In genomic region chr11:69538840-69539239, GRCh38 we compare ENCODE assay signal across 24 cellular contexts. TPM values are rescaled to one million over a fixed set of nuclear protein-coding genes. Genes with fewer than 3 reads are reported as not detected.
DNase-seq lines count a peak whose midpoint lies in the region; ATAC-seq and TF ChIP-seq lines count a peak whose summit lies in the region.
"Had no signal": no experiment of that assay in that cellular context is flagged by ENCODE, and none has a peak within 500 bp of the region (broad histone marks: within the 10 kb centered on the region; RNA-seq: fewer than 3 reads in every experiment).

No MANE protein-coding gene starts in this region.

- intact Hi-C loops in left ventricle myocardium inferior (cut with micrococcal nuclease) = no loop called here
- intact Hi-C loops in PC-9 (cut with micrococcal nuclease; ENCODE audit: unreplicated experiment) = no loop called here

- peaks cover 20% of the 10 kb centered on the region for H3K4me1 Mint-ChIP-seq in stimulated activated memory B cell treated with anti-CD40 and anti-IgM and Interleukin-4, amounts not matched to agents 10 μg/mL and 1 μg/mL and 100 μg/mL, for 72 hours

- H3K9me2 ChIP-seq in PC-9 (ENCODE audit: insufficient read depth) = no peaks in the 10 kb centered on the region

- no peaks in the 10 kb centered on the region for H3K9me3 Mint-ChIP-seq in stimulated activated memory B cell treated with anti-CD40 and anti-IgM and Interleukin-4, amounts not matched to agents 10 μg/mL and 1 μg/mL and 100 μg/mL, for 72 hours
- H3K9me3 Mint-ChIP-seq: activated T-helper 2 cell treated with anti-CD3 and anti-CD28 coated beads, Interferon-gamma antibody, Interleukin-2, Interleukin-4, amounts not matched to agents 10 μg/mL and 5 μg/mL and 100 μg/mL, durations not matched to agents 14 hours and 24 hours and 36 hours; GM23338; WTC11 had no signal

- CTCF ChIA-PET in PC-9 (lab: Charles Lee) = no interaction called here

- no peaks in the 10 kb centered on the region for H4K20me1 ChIP-seq in PC-9 (ENCODE audit: insufficient read depth)

- POLR2A ChIA-PET in PC-9 (lab: Charles Lee; ENCODE audit: unreplicated experiment) = no interaction called here

- H3K27me3 ChIP-seq in left ventricle myocardium inferior (ENCODE audit: low read depth) (no peaks in the 10 kb centered on the region), PC-9 (ENCODE audit: insufficient read depth, low read depth) (0 out of 2 replicates have a peak, but pooled peaks cover 2% of the 10 kb centered on the region)
- H3K27me3 ChIP-seq: body of pancreas, colonic mucosa had no signal

- peaks cover 23% of the 10 kb centered on the region for H3K27me3 Mint-ChIP-seq in stimulated activated memory B cell treated with anti-CD40 and anti-IgM and Interleukin-4, amounts not matched to agents 10 μg/mL and 1 μg/mL and 100 μg/mL, for 72 hours

- DNase-seq in Ammon's horn (ENCODE audit: low spot score) = peak; percentile 53
- DNase-seq in left ventricle myocardium inferior = no peak
- peak; percentile 18 for DNase-seq in renal cortical epithelial cell (ENCODE audit: low read depth)
- DNase-seq in cerebellum (ENCODE audit: low spot score) = no peak
- DNase-seq in PC-9 = no peak
- DNase-seq: activated CD8-positive, alpha-beta memory T cell treated with anti-CD3 and anti-CD28 coated beads, Interleukin-2, amount 50 U/mL, for 4 hours; colonic mucosa; EL; NCI-H510A; NK-92 treated with Interleukin-12 subunit alpha and Interleukin-12 subunit beta, amount 100 ng/mL, for 24 hours; stimulated activated naive CD4-positive, alpha-beta T cell had no signal

- no peaks in the 10 kb centered on the region for H3K36me3 Mint-ChIP-seq in stimulated activated memory B cell treated with anti-CD40 and anti-IgM and Interleukin-4, amounts not matched to agents 10 μg/mL and 1 μg/mL and 100 μg/mL, for 72 hours
- H3K36me3 Mint-ChIP-seq: WTC11 had no signal

- H3F3A ChIP-seq in PC-9 (ENCODE audit: insufficient read depth, low read depth) = no peaks in the 10 kb centered on the region

- H2AFZ ChIP-seq in PC-9 = no peak overlapping the region
- H2AFZ ChIP-seq: GM23338, parathyroid adenoma had no signal

- H3K4me3 ChIP-seq in left ventricle myocardium inferior = no peak overlapping the region
- H3K4me3 ChIP-seq in PC-9 = no peak overlapping the region
- H3K4me3 ChIP-seq: body of pancreas, colonic mucosa, GM23338, mucosa of descending colon, skin epidermis had no signal

- no peaks in the 10 kb centered on the region for H3K79me2 ChIP-seq in PC-9 (ENCODE audit: low read depth)
- H3K79me2 ChIP-seq: parathyroid adenoma had no signal

- no peak overlapping the region for H3K4me3 Mint-ChIP-seq in stimulated activated memory B cell treated with anti-CD40 and anti-IgM and Interleukin-4, amounts not matched to agents 10 μg/mL and 1 μg/mL and 100 μg/mL, for 72 hours
- H3K4me3 Mint-ChIP-seq: GM23338, WTC11 had no signal

- BruUV-seq in PC-9 (replicated peaks; lab: Mats Ljungman, UMichigan) = no TSS peak

- peak; percentile 39; the same call in 2 of the 3 replicates for ATAC-seq in SK-N-SH treated with all-trans-retinoic acid at 6 μM for 48 hours
- ATAC-seq in HG02798 (IDR thresholded peaks at IDR 0.05; ENCODE audit: poor library complexity, unreplicated experiment) = no peak
- ATAC-seq in stimulated activated memory B cell treated with anti-CD40 and anti-IgM and Interleukin-4, amounts not matched to agents 10 μg/mL and 1 μg/mL and 100 μg/mL, for 72 hours = no peak
- ATAC-seq: body of pancreas, GM23338, left lobe of liver, mucosa of descending colon, Panc1, WTC11 had no signal

- H3K4me2 ChIP-seq in PC-9 = no peak overlapping the region
- H3K4me2 ChIP-seq: GM23338 had no signal

- H3K27ac ChIP-seq in left ventricle myocardium inferior (replicated peaks) (peak overlapping the region; percentile 83), PC-9 (no peak overlapping the region)
- H3K27ac ChIP-seq: colonic mucosa, parathyroid adenoma had no signal

- H3K27ac Mint-ChIP-seq in stimulated activated memory B cell treated with anti-CD40 and anti-IgM and Interleukin-4, amounts not matched to agents 10 μg/mL and 1 μg/mL and 100 μg/mL, for 72 hours = no peak overlapping the region
- H3K27ac Mint-ChIP-seq: activated T-helper 2 cell treated with anti-CD3 and anti-CD28 coated beads, Interferon-gamma antibody, Interleukin-2, Interleukin-4, amounts not matched to agents 10 μg/mL and 5 μg/mL and 100 μg/mL, durations not matched to agents 14 hours and 24 hours and 36 hours; GM23338; WTC11 had no signal

- H3K4me1 ChIP-seq in left ventricle myocardium inferior (peaks cover 40% of the 10 kb centered on the region), PC-9 (replicated peaks; ENCODE audit: insufficient read depth) (no peaks in the 10 kb centered on the region)
- H3K4me1 ChIP-seq: colonic mucosa, parathyroid adenoma had no signal

- H3K9me3 ChIP-seq in left ventricle myocardium inferior (replicated peaks) = no peaks in the 10 kb centered on the region
- no peaks in the 10 kb centered on the region for H3K9me3 ChIP-seq in PC-9 (ENCODE audit: insufficient read depth, low read depth)
- H3K9me3 ChIP-seq: body of pancreas, colonic mucosa, mucosa of descending colon had no signal

- H3K36me3 ChIP-seq in left ventricle myocardium inferior (no peaks in the 10 kb centered on the region), PC-9 (ENCODE audit: low read depth) (no peaks in the 10 kb centered on the region)
- H3K36me3 ChIP-seq: colonic mucosa had no signal

- TF ChIP-seq CTCF in left ventricle myocardium inferior (IDR thresholded peaks at IDR 0.05; ENCODE audit: borderline replicate concordance) (no peak), PC-9 (conservative IDR thresholded peaks at IDR 0.05) (no peak)

TF ChIP-seq in SK-N-SH treated with all-trans-retinoic acid at 6 μM for 48 hours, 23 proteins besides CTCF, POLR2A, EP300 and RAD21:
- TF ChIP-seq ZNF8 (CRISPR knock-in tag; IDR thresholded peaks at IDR 0.05) (no peak), ARNTL (CRISPR knock-in tag; IDR thresholded peaks at IDR 0.05; ENCODE audit: borderline replicate concordance, low read depth) (no peak), ISL1 (CRISPR knock-in tag; IDR thresholded peaks at IDR 0.05) (no peak), GLIS3 (CRISPR knock-in tag; IDR thresholded peaks at IDR 0.05) (no peak), TSHZ2 (CRISPR knock-in tag; IDR thresholded peaks at IDR 0.05) (no peak)
TF ChIP-seq in SK-N-SH treated with all-trans-retinoic acid at 6 μM for 48 hours: peak in this region for 0.

RNA-seq across cellular contexts. Expression of gene LINC01488, which starts 57.4 kb away (rescaled TPM):
- total RNA-seq in left ventricle myocardium inferior (0.38 TPM), renal cortical epithelial cell (not detected in 2 replicates), cerebellum (not detected), PC-9 (2021) (not detected in 2 replicates)
- total RNA-seq: A673; activated T-helper 2 cell treated with anti-CD3 and anti-CD28 coated beads, Interferon-gamma antibody, Interleukin-2, Interleukin-4, amounts not matched to agents 10 μg/mL and 5 μg/mL and 100 μg/mL, durations not matched to agents 14 hours and 24 hours and 36 hours; body of pancreas; colonic mucosa; GM23338; mucosa of descending colon; WTC11 had no signal

Comparison
In these comparisons a context has a peak if more than half of its experiments do, and no peak if none do; other contexts are left out.
1. DNase-seq: peak in Ammon's horn (single experiment) and renal cortical epithelial cell (single experiment); none in left ventricle myocardium inferior (single experiment), cerebellum (single experiment) and PC-9 (0 of 2).